18 cellular contexts compared by ENCODE assay signal in genomic region chr5:131521252-131521651, GRCh38.
A peak's percentile ranks its signal among the peaks of the same experiment; 100 is the strongest.
DNase-seq lines count a peak whose midpoint lies in the region; ATAC-seq and TF ChIP-seq lines count a peak whose summit lies in the region.
"Had no signal": no experiment of that assay in that cellular context is flagged by ENCODE, and none has a peak within 500 bp of the region (broad histone marks: within the 10 kb centered on the region; RNA-seq: fewer than 3 reads in every experiment).

No MANE protein-coding gene starts in this region.

- dilution Hi-C loops in IMR-90 (cut with HindIII; ENCODE audit: low sequenced_read_pairs, unreplicated experiment): no loop called here

- H3K9me3 ChIP-seq in IMR-90 (ENCODE audit: control insufficient read depth, insufficient read depth, low read length): no peaks in the 10 kb centered on the region
- H3K9me3 ChIP-seq: Peyer's patch had no signal

- no peak overlapping the region for H2BK20ac ChIP-seq in IMR-90 (ENCODE audit: low read depth, low read length)

- no peaks in the 10 kb centered on the region for H3K27me3 ChIP-seq in IMR-90 (ENCODE audit: control insufficient read depth, insufficient read depth, low read length)
- H3K27me3 ChIP-seq: Peyer's patch had no signal

- no peak for TF ChIP-seq RAD21 in IMR-90 (IDR thresholded peaks at IDR 0.05; ENCODE audit: low read length)

- no peak overlapping the region for H4K5ac ChIP-seq in IMR-90 (ENCODE audit: low read depth, low read length)

- H3K23ac ChIP-seq in IMR-90 (ENCODE audit: low read depth, low read length): no peak overlapping the region

- no peak overlapping the region for H3K4me2 ChIP-seq in IMR-90 (ENCODE audit: low read depth, low read length)

- no peak overlapping the region for H2BK5ac ChIP-seq in IMR-90 (ENCODE audit: low read depth, low read length, poor library complexity, severe bottlenecking)

- H3K79me1 ChIP-seq in IMR-90 (ENCODE audit: low read depth in 1 of 2, low read length in 2 of 2): peaks cover 10 to 24% of the 10 kb centered on the region in 2 experiments

- in situ Hi-C loops in IMR-90 (cut with MboI; ENCODE audit: low sequenced_read_pairs) (no loop called here), astrocyte of the cerebellum (cut with HindIII; ENCODE audit: low sequenced_read_pairs) (no loop called here)

- H3K36me3 ChIP-seq in IMR-90 (ENCODE audit: control insufficient read depth, insufficient read depth, low read length): no peaks in the 10 kb centered on the region

- no peak overlapping the region for H3K4ac ChIP-seq in IMR-90 (ENCODE audit: low read depth, low read length)

- H3K14ac ChIP-seq in IMR-90 (replicated peaks; ENCODE audit: low read depth, low read length): no peak overlapping the region

- H3K27ac ChIP-seq in IMR-90 (ENCODE audit: insufficient read depth, low read length): no peak overlapping the region
- H3K27ac ChIP-seq: Peyer's patch had no signal

- no peak for TF ChIP-seq POLR2A in IMR-90 (IDR thresholded peaks at IDR 0.05; ENCODE audit: low read depth, low read length)

- H2BK15ac ChIP-seq in IMR-90 (ENCODE audit: low read depth, low read length): no peak overlapping the region

- no peak overlapping the region for H3K56ac ChIP-seq in IMR-90 (ENCODE audit: extremely low read depth, insufficient read depth, low read length)

- no peak overlapping the region for H3K9ac ChIP-seq in IMR-90 (ENCODE audit: low read depth, low read length)

- H3K4me1 ChIP-seq in IMR-90 (ENCODE audit: control insufficient read depth, insufficient read depth, low read length): peaks cover 2% of the 10 kb centered on the region

- H3K18ac ChIP-seq in IMR-90 (ENCODE audit: low read depth, low read length): no peak overlapping the region

- H2AK9ac ChIP-seq in IMR-90 (replicated peaks; ENCODE audit: low read depth, low read length, poor library complexity): no peak overlapping the region

- no CpG with 5 or more reads among the region's 4 CpGs for WGBS in IMR-90 (ENCODE audit: extremely low coverage in 2 of 2, insufficient read length in 1 of 2), 2 experiments

- H3K9me1 ChIP-seq in IMR-90 (ENCODE audit: insufficient read depth, low read length): no peaks in the 10 kb centered on the region; the same call in 1 of the 2 replicates

- no peak for TF ChIP-seq CTCF in IMR-90 (conservative IDR thresholded peaks at IDR 0.05; ENCODE audit: low read depth, low read length)
- TF ChIP-seq CTCF in astrocyte of the cerebellum (IDR thresholded peaks at IDR 0.05; ENCODE audit: low read depth, low read length, missing control alignments): no peak

- BruUV-seq in IMR-90 (replicated peaks; lab: Mats Ljungman, UMichigan): no TSS peak

- H4K8ac ChIP-seq in IMR-90 (ENCODE audit: low read depth in 2 of 2, low read length in 2 of 2): no peak overlapping the region; a peak in 1 of 4 replicates

- no peak overlapping the region for H2AK5ac ChIP-seq in IMR-90 (ENCODE audit: low read depth, low read length)

- peak; percentile 80 for ATAC-seq in IMR-90 (ENCODE audit: low read depth)
- ATAC-seq in GM19023 (IDR thresholded peaks at IDR 0.05; ENCODE audit: unreplicated experiment): no peak
- ATAC-seq: natural killer cell treated with Interleukin-12 subunit alpha and Interleukin-12 subunit beta and Interleukin-15 and Interleukin-18, amount 100 ng/mL, for 72 hours had no signal

- H4K91ac ChIP-seq in IMR-90 (ENCODE audit: insufficient read depth, low read depth, low read length): no peak overlapping the region

- intact Hi-C loops in IMR-90 (cut with micrococcal nuclease): no loop called here

- no peak overlapping the region for H2BK120ac ChIP-seq in IMR-90 (ENCODE audit: low read depth, low read length)

- POLR2A ChIA-PET in IMR-90 (lab: Charles Lee; ENCODE audit: unreplicated experiment): no interaction called here

- H4K20me1 ChIP-seq in IMR-90 (ENCODE audit: insufficient read depth, low read length): no peaks in the 10 kb centered on the region; the same call in 1 of the 2 replicates

- CTCF ChIA-PET in IMR-90 (lab: Yijun Ruan, JAX): interaction anchor here (0.6 to 1.4 kb wide), 4 partner anchors 12 to 69 kb away, joined by 3 to 4 read pairs (median 3); no protein-coding TSS in a partner anchor

- no peak overlapping the region for H2AFZ ChIP-seq in IMR-90 (replicated peaks; ENCODE audit: low read length, poor library complexity)

- H3K4me3 ChIP-seq in IMR-90 (ENCODE audit: insufficient read depth, low read depth, low read length) (no peak overlapping the region), astrocyte of the cerebellum (ENCODE audit: low read depth, low read length) (no peak overlapping the region)
- H3K4me3 ChIP-seq: Peyer's patch had no signal

- DNase-seq in EL: peak; percentile 74
- peak; percentile 90 for DNase-seq in IMR-90
- DNase-seq in astrocyte of the cerebellum (ENCODE audit: low read depth): peak; percentile 13
- peak; percentile 49 for DNase-seq in kidney glomerular epithelial cell (lab: John Stamatoyannopoulos, UW)
- no peak for DNase-seq in NCI-H2107 treated with DMSO at 0.1 percent for 48 hours (lab: John Stamatoyannopoulos, UW; ENCODE audit: unreplicated experiment)
- no peak for DNase-seq in MV-4-11 (lab: John Stamatoyannopoulos, UW)
- DNase-seq: activated CD4-positive, alpha-beta T cell treated with anti-CD3 and anti-CD28 coated beads, Interleukin-2, amount 10 ng/mL, durations not matched to agents 7 days and 5 days; activated naive CD4-positive, alpha-beta T cell treated with anti-CD3 and anti-CD28 coated beads, Interleukin-2, amount 10 ng/mL, durations not matched to agents 7 days and 5 days; activated T-cell treated with anti-CD3 and anti-CD28 coated beads for 4 hours; caudate nucleus; hypothalamus; MM.1S; NCI-H1694 treated with DMSO at 0.1 percent for 48 hours; NCI-H2227 treated with DMSO at 0.1 percent for 48 hours; Peyer's patch; posterior cingulate gyrus had no signal

TF ChIP-seq in IMR-90, 13 proteins besides CTCF, POLR2A, EP300 and RAD21:
- peak; percentile 27; the same call in 1 of the 2 replicates for TF ChIP-seq FOS (IDR thresholded peaks at IDR 0.05; ENCODE audit: low read depth, low read length)
- TF ChIP-seq CEBPB (IDR thresholded peaks at IDR 0.05; ENCODE audit: low read depth, low read length): no peak
- TF ChIP-seq CHD1 (IDR thresholded peaks at IDR 0.05; ENCODE audit: low read depth, low read length): no peak
- TF ChIP-seq BHLHE40 (IDR thresholded peaks at IDR 0.05; ENCODE audit: low read depth, low read length): no peak
- TF ChIP-seq NFE2L2 (IDR thresholded peaks at IDR 0.05; ENCODE audit: low read depth, low read length): no peak

Comparison
In these comparisons a context has a peak if more than half of its experiments do, and no peak if none do; other contexts are left out.
1. DNase-seq: peak in EL (single experiment), IMR-90 (single experiment), astrocyte of the cerebellum (single experiment) and kidney glomerular epithelial cell (single experiment); none in NCI-H2107 treated with DMSO at 0.1 percent for 48 hours (single experiment) and MV-4-11 (single experiment).